Comparison of ENCODE assay signal across 8 cellular contexts in genomic region chr14:39432179-39432618, GRCh38. TPM values are rescaled to one million over a fixed set of nuclear protein-coding genes. Genes with fewer than 3 reads are reported as not detected.
A peak's percentile ranks its signal among the peaks of the same experiment; 100 is the strongest.
DNase-seq lines count a peak whose midpoint lies in the region; ATAC-seq and TF ChIP-seq lines count a peak whose summit lies in the region.

Gene FBXO33, minus strand, starts transcription at chr14:39432433. Its CDS starts 271 bp downstream, at chr14:39432162.

- peak; percentile 90 for DNase-seq in ACHN
- DNase-seq in NCI-H226, result peak; percentile 86
- DNase-seq in activated B cell treated with CpG ODN at 0.5 μM for 24 hours, result peak; percentile 96
- peak; percentile 97 to 98 for DNase-seq in cardiac fibroblast (ENCODE audit: low read depth in 2 of 2)
- peak; percentile 97 to 98 (median 98) for DNase-seq in immature natural killer cell
- peak; percentile 93 for DNase-seq in smooth muscle cell of the brain vasculature (ENCODE audit: low read depth, low spot score)

- peak within 1 kb of the TSS; percentile 98 for H3K4me3 Mint-ChIP-seq in activated B cell treated with CpG ODN at 0.5 μM for 24 hours
- H3K4me3 Mint-ChIP-seq in immature natural killer cell, result peak within 1 kb of the TSS; percentile 98 to 100 (median 99)

- TF ChIP-seq POLR2A in GM18951 (IDR thresholded peaks at IDR 0.05; ENCODE audit: extremely low read depth, insufficient read depth, insufficient read length), result peak; percentile 31

- H3K27me3 Mint-ChIP-seq in activated B cell treated with CpG ODN at 0.5 μM for 24 hours (no peaks in the 10 kb centered on the region), immature natural killer cell (ENCODE audit: low read depth in 3 of 3) (peaks cover 7 to 19% (median 17%) of the 10 kb centered on the region in 3 donors)

- intact Hi-C loops in activated B cell treated with CpG ODN at 0.5 μM for 24 hours (cut with micrococcal nuclease), result loop anchor here (1.0 kb wide), 6 partner anchors 165 to 372 kb away; partner anchors contain the start of genes GEMIN2, PNN, SEC23A and TRAPPC6B

- TF ChIP-seq CTCF in activated B cell treated with CpG ODN at 0.5 μM for 24 hours (IDR thresholded peaks at IDR 0.05) (no peak), cardiac fibroblast (IDR thresholded peaks at IDR 0.05; ENCODE audit: low read depth, low read length) (no peak)

- H3K36me3 Mint-ChIP-seq in activated B cell treated with CpG ODN at 0.5 μM for 24 hours (ENCODE audit: low read depth) (peaks cover 12% of the 10 kb centered on the region), immature natural killer cell (no peaks in the 10 kb centered on the region)

- peak within 1 kb of the TSS; percentile 88 to 98 for H3K4me3 ChIP-seq in cardiac fibroblast (replicated peaks in 1 of 2; ENCODE audit: low read depth in 2 of 2, low read length in 2 of 2)

- no peaks in the 10 kb centered on the region for H3K9me3 Mint-ChIP-seq in activated B cell treated with CpG ODN at 0.5 μM for 24 hours
- no peaks in the 10 kb centered on the region for H3K9me3 Mint-ChIP-seq in immature natural killer cell

- CTCF ChIA-PET in activated B cell treated with CpG ODN at 0.5 μM for 24 hours (lab: Charles Lee), result interaction anchor here (1.2 to 1.8 kb wide), 3 partner anchors 165 to 329 kb away, joined by 3 to 5 read pairs (median 3); partner anchors contain the start of gene SEC23A

- POLR2A ChIA-PET in activated B cell treated with CpG ODN at 0.5 μM for 24 hours (lab: Charles Lee), result interaction anchor here (0.9 to 5.7 kb wide), 14 partner anchors 8 to 371 kb away, joined by 3 to 87 read pairs (median 7); partner anchors contain the start of genes GEMIN2, PNN, SEC23A and TRAPPC6B

- in situ Hi-C loops in ACHN (cut with HindIII; ENCODE audit: low pct_ligation_motif_present, low pct_unique_long_range_greater_than_20kb, low sequenced_read_pairs) (no loop called here), GM18951 (cut with MboI; ENCODE audit: low sequenced_read_pairs, unreplicated experiment) (loop anchor here (25.0 kb wide), 1 partner anchor 320 kb away; the partner anchor contains the start of genes GEMIN2 and SEC23A)

- H3K27ac Mint-ChIP-seq in activated B cell treated with CpG ODN at 0.5 μM for 24 hours (peak within 1 kb of the TSS; percentile 100), immature natural killer cell (peak within 1 kb of the TSS; percentile 99 to 100 (median 100))

- ATAC-seq in HG03196 (IDR thresholded peaks at IDR 0.05; ENCODE audit: unreplicated experiment), result peak; percentile 79
- ATAC-seq in activated B cell treated with CpG ODN at 0.5 μM for 24 hours (ENCODE audit: low read depth), result peak; percentile 77

- H3K4me1 Mint-ChIP-seq in activated B cell treated with CpG ODN at 0.5 μM for 24 hours (peaks cover 41% of the 10 kb centered on the region), immature natural killer cell (peaks cover 42 to 47% of the 10 kb centered on the region in 2 donors)

RNA-seq across cellular contexts. Expression of gene FBXO33, which starts in this region (rescaled TPM):
- 12.7 and 14.3 TPM in 2 replicates for total RNA-seq in activated B cell treated with CpG ODN at 0.5 μM for 24 hours
- 10 to 100 TPM; 13.4 to 18.2 (median 17.6) TPM for polyA plus RNA-seq in immature natural killer cell

Comparison
In these comparisons a context has a peak if more than half of its experiments do, and no peak if none do; other contexts are left out.
1. Peak in every context shown above with its lines: DNase-seq, ATAC-seq and H3K4me3 ChIP-seq.